In genomic region chr21:41805038-41805437, GRCh38 we compare ENCODE assay signal across 31 cellular contexts. TPM values are rescaled to one million over a fixed set of nuclear protein-coding genes. Genes with fewer than 3 reads are reported as not detected.
"Had no signal": no experiment of that assay in that cellular context is flagged by ENCODE, and none has a peak within 500 bp of the region (broad histone marks: within the 10 kb centered on the region; RNA-seq: fewer than 3 reads in every experiment).

No MANE protein-coding gene starts in this region.

- H3K4me3 Mint-ChIP-seq: activated CD4-positive, alpha-beta memory T cell treated with anti-CD3 and anti-CD28 coated beads, Interleukin-2, amount 10 ng/mL, durations not matched to agents 7 days and 5 days; activated CD4-positive, alpha-beta T cell treated with anti-CD3 and anti-CD28 coated beads, Interleukin-2, amount 10 ng/mL, durations not matched to agents 7 days and 5 days; activated naive CD4-positive, alpha-beta T cell treated with anti-CD3 and anti-CD28 coated beads, Interleukin-2, amount 10 ng/mL, durations not matched to agents 7 days and 5 days; activated naive CD8-positive, alpha-beta T cell treated with anti-CD3 and anti-CD28 coated beads, Interleukin-2, amount 10 ng/mL, durations not matched to agents 7 days and 5 days; activated T-cell treated with anti-CD3 and anti-CD28 coated beads, Interleukin-2, amount 50 U/mL, for 4 hours; activated T-helper 1 cell treated with anti-CD3 and anti-CD28 coated beads, Interleukin-12 subunit alpha, Interleukin-12 subunit beta, Interleukin-2, Interleukin-4 antibody, amounts not matched to agents 30 ng/mL and 10 ng/mL and 1 ng/mL, durations not matched to agents 14 hours and 24 hours and 36 hours; central memory CD8-positive, alpha-beta T cell; dendritic cell treated with granulocyte-macrophage colony-stimulating factor and Interleukin-4, amounts not matched to agents 40 ng/mL and 50 ng/mL, for 4 days; endodermal cell; WTC11 had no signal

- DNase-seq: activated CD4-positive, alpha-beta memory T cell treated with anti-CD3 and anti-CD28 coated beads, Interleukin-2, amount 10 ng/mL, durations not matched to agents 7 days and 5 days; activated CD4-positive, alpha-beta T cell treated with anti-CD3 and anti-CD28 coated beads for 1 hour; activated CD4-positive, alpha-beta T cell treated with anti-CD3 and anti-CD28 coated beads for 4 hours; activated CD4-positive, alpha-beta T cell treated with anti-CD3 and anti-CD28 coated beads, Interleukin-2, amount 10 ng/mL, durations not matched to agents 7 days and 5 days; activated CD4-positive, alpha-beta T cell treated with anti-CD3 and anti-CD28 coated beads, Interleukin-2, amount 50 U/mL, for 4 hours; activated CD8-positive, alpha-beta memory T cell treated with anti-CD3 and anti-CD28 coated beads, Interleukin-2, amount 50 U/mL, for 48 hours; activated gamma-delta T cell; activated naive CD4-positive, alpha-beta T cell; activated naive CD4-positive, alpha-beta T cell treated with anti-CD3 and anti-CD28 coated beads, Interleukin-2, amount 10 ng/mL, durations not matched to agents 7 days and 5 days; activated naive CD8-positive, alpha-beta T cell treated with anti-CD3 and anti-CD28 coated beads, Interleukin-2, amount 10 ng/mL, durations not matched to agents 7 days and 5 days; activated T-cell treated with anti-CD3 and anti-CD28 coated beads for 4 hours; activated T-cell treated with anti-CD3 and anti-CD28 coated beads, Interleukin-2, amount 50 U/mL, for 4 hours; amniotic stem cell; anterior cingulate cortex; brain microvascular endothelial cell; dorsolateral prefrontal cortex; effector memory CD4-positive, alpha-beta T cell; endodermal cell; foreskin melanocyte; T-helper 2 cell had no signal

- H3K27me3 Mint-ChIP-seq: activated CD4-positive, alpha-beta memory T cell treated with anti-CD3 and anti-CD28 coated beads, Interleukin-2, amount 10 ng/mL, durations not matched to agents 7 days and 5 days; activated CD4-positive, alpha-beta T cell treated with anti-CD3 and anti-CD28 coated beads, Interleukin-2, amount 10 ng/mL, durations not matched to agents 7 days and 5 days; activated naive CD4-positive, alpha-beta T cell treated with anti-CD3 and anti-CD28 coated beads, Interleukin-2, amount 10 ng/mL, durations not matched to agents 7 days and 5 days; activated naive CD8-positive, alpha-beta T cell treated with anti-CD3 and anti-CD28 coated beads, Interleukin-2, amount 10 ng/mL, durations not matched to agents 7 days and 5 days; central memory CD8-positive, alpha-beta T cell; dendritic cell treated with granulocyte-macrophage colony-stimulating factor and Interleukin-4, amounts not matched to agents 40 ng/mL and 50 ng/mL, for 4 days had no signal

- H3K9me3 Mint-ChIP-seq: activated T-cell treated with anti-CD3 and anti-CD28 coated beads, Interleukin-2, amount 50 U/mL, for 4 hours; endodermal cell had no signal

- H3K4me1 Mint-ChIP-seq: activated CD4-positive, alpha-beta memory T cell treated with anti-CD3 and anti-CD28 coated beads, Interleukin-2, amount 10 ng/mL, durations not matched to agents 7 days and 5 days; activated CD4-positive, alpha-beta T cell treated with anti-CD3 and anti-CD28 coated beads, Interleukin-2, amount 10 ng/mL, durations not matched to agents 7 days and 5 days; activated naive CD4-positive, alpha-beta T cell treated with anti-CD3 and anti-CD28 coated beads, Interleukin-2, amount 10 ng/mL, durations not matched to agents 7 days and 5 days; activated naive CD8-positive, alpha-beta T cell treated with anti-CD3 and anti-CD28 coated beads, Interleukin-2, amount 10 ng/mL, durations not matched to agents 7 days and 5 days; endodermal cell; WTC11 had no signal

- H3K27me3 ChIP-seq: brain microvascular endothelial cell, dorsolateral prefrontal cortex, gastroesophageal sphincter had no signal

- H3K9me3 ChIP-seq: gastroesophageal sphincter had no signal

- ATAC-seq: activated naive CD4-positive, alpha-beta T cell treated with anti-CD3 and anti-CD28 coated beads, Interleukin-2, amount 50 U/mL, for 72 hours; activated T-cell treated with anti-CD3 and anti-CD28 coated beads, Interleukin-2, amount 50 U/mL, for 4 hours; esophagus mucosa; gastroesophageal sphincter; WTC11 had no signal

- H3K27ac ChIP-seq: brain microvascular endothelial cell, coronary artery, dorsolateral prefrontal cortex, gastroesophageal sphincter had no signal

- FAIRE-seq: astrocyte, bronchial epithelial cell had no signal

- H3K4me3 ChIP-seq: coronary artery, dorsolateral prefrontal cortex, gastroesophageal sphincter had no signal

- H3K27ac Mint-ChIP-seq: activated CD4-positive, alpha-beta memory T cell treated with anti-CD3 and anti-CD28 coated beads, Interleukin-2, amount 10 ng/mL, durations not matched to agents 7 days and 5 days; activated CD4-positive, alpha-beta T cell treated with anti-CD3 and anti-CD28 coated beads, Interleukin-2, amount 10 ng/mL, durations not matched to agents 7 days and 5 days; activated naive CD4-positive, alpha-beta T cell treated with anti-CD3 and anti-CD28 coated beads, Interleukin-2, amount 10 ng/mL, durations not matched to agents 7 days and 5 days; activated naive CD4-positive, alpha-beta T cell treated with anti-CD3 and anti-CD28 coated beads, Interleukin-2, amount 50 U/mL, for 72 hours; activated T-helper 1 cell treated with anti-CD3 and anti-CD28 coated beads, Interleukin-12 subunit alpha, Interleukin-12 subunit beta, Interleukin-2, Interleukin-4 antibody, amounts not matched to agents 30 ng/mL and 10 ng/mL and 1 ng/mL, durations not matched to agents 14 hours and 24 hours and 36 hours; dendritic cell treated with granulocyte-macrophage colony-stimulating factor and Interleukin-4, amounts not matched to agents 40 ng/mL and 50 ng/mL, for 4 days; endodermal cell had no signal

RNA-seq across cellular contexts. Expression of gene RIPK4, which starts 38.2 kb away (rescaled TPM):
- total RNA-seq: activated CD4-positive, alpha-beta memory T cell treated with anti-CD3 and anti-CD28 coated beads, Interleukin-2, amount 10 ng/mL, durations not matched to agents 7 days and 5 days; activated T-helper 1 cell treated with anti-CD3 and anti-CD28 coated beads, Interleukin-12 subunit alpha, Interleukin-12 subunit beta, Interleukin-2, Interleukin-4 antibody, amounts not matched to agents 30 ng/mL and 10 ng/mL and 1 ng/mL, durations not matched to agents 14 hours and 24 hours and 36 hours; T-helper 1 cell treated with Interleukin-12 subunit alpha and Interleukin-12 subunit beta and Interleukin-4 antibody, amounts not matched to agents 30 ng/mL and 1 ng/mL, for 36 hours had no signal
